ENCODE assay signal across 1 cellular context in the genomic region with DNA sequence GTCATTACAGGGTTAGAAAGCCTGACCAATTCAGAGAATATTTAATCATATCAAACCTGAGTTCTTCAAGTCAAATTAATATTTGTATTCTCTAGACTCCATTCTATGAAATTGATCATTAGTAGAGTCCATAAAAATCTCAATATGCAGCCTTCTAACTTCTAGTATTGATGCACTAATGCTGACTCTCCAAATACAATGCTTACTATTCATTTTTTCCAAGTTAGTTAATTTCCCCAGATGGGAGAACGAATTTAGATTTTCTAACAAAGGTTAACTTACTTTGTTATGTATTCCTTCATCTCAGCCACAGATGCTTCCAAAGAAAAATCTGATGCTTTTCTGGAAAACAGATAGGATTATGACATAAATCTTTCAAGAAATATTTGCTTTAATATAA.
TF ChIP-seq lines count a peak whose summit lies in the region.

No MANE protein-coding gene starts in this region.

TF ChIP-seq in endothelial cell of umbilical vein, 7 proteins besides CTCF, POLR2A, EP300 and RAD21:
- TF ChIP-seq MYC (IDR thresholded peaks at IDR 0.05; ENCODE audit: low read depth, low read length) (no peak), GATA2 (IDR thresholded peaks at IDR 0.05; ENCODE audit: insufficient read depth, insufficient read length, low read depth, low read length) (no peak), POLR2AphosphoS5 (IDR thresholded peaks at IDR 0.05; ENCODE audit: insufficient read depth, low read depth, low read length) (no peak), EZH2 (IDR thresholded peaks at IDR 0.05; ENCODE audit: borderline replicate concordance, low read depth, low read length, severe bottlenecking) (no peak), FOS (IDR thresholded peaks at IDR 0.05; ENCODE audit: borderline replicate concordance, insufficient read depth, low read length) (no peak), JUN (IDR thresholded peaks at IDR 0.05; ENCODE audit: borderline replicate concordance, insufficient read depth, insufficient read length, low read depth) (no peak)
- TF ChIP-seq, protein P1, sequence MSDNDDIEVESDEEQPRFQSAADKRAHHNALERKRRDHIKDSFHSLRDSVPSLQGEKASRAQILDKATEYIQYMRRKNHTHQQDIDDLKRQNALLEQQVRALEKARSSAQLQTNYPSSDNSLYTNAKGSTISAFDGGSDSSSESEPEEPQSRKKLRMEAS (IDR thresholded peaks at IDR 0.05; ENCODE audit: insufficient read depth, insufficient read length): no peak
TF ChIP-seq in endothelial cell of umbilical vein: peak in this region for 0.
